ENCODE assay signal across 1 cellular context in genomic region chr11:17384002-17384511, GRCh38.
TF ChIP-seq lines count a peak whose summit lies in the region.

No MANE protein-coding gene starts in this region.

TF ChIP-seq in GM23338, 12 proteins besides CTCF, POLR2A, EP300 and RAD21 (continued from another document):
- TF ChIP-seq ZNF462 (CRISPR knock-in tag; IDR thresholded peaks at IDR 0.05) (no peak; the same call in 1 of the 2 replicates), EZH2 (IDR thresholded peaks at IDR 0.05; ENCODE audit: low read depth, unreplicated experiment) (no peak), EZH2phosphoT487 (IDR thresholded peaks at IDR 0.05; ENCODE audit: unreplicated experiment) (no peak), ZNF114 (CRISPR knock-in tag; IDR thresholded peaks at IDR 0.05) (no peak)
